22 cellular contexts compared by ENCODE assay signal in genomic region chr10:12538596-12538995, GRCh38.
"Had no signal": no experiment of that assay in that cellular context is flagged by ENCODE, and none has a peak within 500 bp of the region (broad histone marks: within the 10 kb centered on the region; RNA-seq: fewer than 3 reads in every experiment).

No MANE protein-coding gene starts in this region.

- H3K27ac Mint-ChIP-seq: activated naive CD8-positive, alpha-beta T cell treated with anti-CD3 and anti-CD28 coated beads, Interleukin-2, amount 50 U/mL, for 24 hours; stimulated activated naive CD8-positive, alpha-beta T cell treated with anti-CD3 and anti-CD28 coated beads, Interleukin-15, Interleukin-2, amounts not matched to agents 100 ng/mL and 50 ng/mL, for 24 hours; T-cell had no signal

- H3K9me3 Mint-ChIP-seq: activated naive CD8-positive, alpha-beta T cell treated with anti-CD3 and anti-CD28 coated beads, Interleukin-2, amount 50 U/mL, for 24 hours; stimulated activated naive CD8-positive, alpha-beta T cell treated with anti-CD3 and anti-CD28 coated beads, Interleukin-15, Interleukin-2, amounts not matched to agents 100 ng/mL and 50 ng/mL, for 24 hours; T-cell had no signal

- H3K4me3 Mint-ChIP-seq: activated naive CD8-positive, alpha-beta T cell treated with anti-CD3 and anti-CD28 coated beads, Interleukin-2, amount 50 U/mL, for 24 hours; natural killer cell treated with Interleukin-12 subunit alpha and Interleukin-12 subunit beta and Interleukin-15 and Interleukin-18, amount 100 ng/mL, for 72 hours; stimulated activated naive CD8-positive, alpha-beta T cell treated with anti-CD3 and anti-CD28 coated beads, Interleukin-15, Interleukin-2, amounts not matched to agents 100 ng/mL and 50 ng/mL, for 24 hours; T-cell had no signal

- H3K27me3 Mint-ChIP-seq: activated naive CD8-positive, alpha-beta T cell treated with anti-CD3 and anti-CD28 coated beads, Interleukin-2, amount 50 U/mL, for 24 hours; natural killer cell treated with Interleukin-12 subunit alpha and Interleukin-12 subunit beta and Interleukin-15 and Interleukin-18, amount 100 ng/mL, for 72 hours; stimulated activated naive CD8-positive, alpha-beta T cell treated with anti-CD3 and anti-CD28 coated beads, Interleukin-15, Interleukin-2, amounts not matched to agents 100 ng/mL and 50 ng/mL, for 24 hours; T-cell had no signal

- DNase-seq: activated CD4-positive, alpha-beta T cell treated with anti-CD3 and anti-CD28 coated beads for 4 hours; activated CD4-positive, alpha-beta T cell treated with anti-CD3 and anti-CD28 coated beads, Interleukin-2, amount 50 U/mL, for 48 hours; activated CD4-positive, CD25-positive, alpha-beta regulatory T cell; activated gamma-delta T cell; activated naive CD4-positive, alpha-beta T cell treated with anti-CD3 and anti-CD28 coated beads, Interleukin-2, amount 50 U/mL, for 16 hours; activated naive CD8-positive, alpha-beta T cell treated with anti-CD3 and anti-CD28 coated beads, Interleukin-2, amount 50 U/mL, for 24 hours; dermis blood vessel endothelial cell; effector CD8-positive, alpha-beta T cell; foreskin melanocyte; hippocampal formation; kidney glomerular epithelial cell; left ventricle myocardium inferior; mammary epithelial cell; midbrain; stimulated activated CD4-positive, alpha-beta T cell treated with anti-CD3 and anti-CD28 coated beads, Interleukin-4, amount 100 ng/mL, for 24 hours; T-cell; thyroid gland; upper lobe of right lung had no signal

- H3K36me3 Mint-ChIP-seq: natural killer cell treated with Interleukin-12 subunit alpha and Interleukin-12 subunit beta and Interleukin-15 and Interleukin-18, amount 100 ng/mL, for 72 hours had no signal

- ATAC-seq: activated naive CD8-positive, alpha-beta T cell treated with anti-CD3 and anti-CD28 coated beads, Interleukin-2, amount 50 U/mL, for 24 hours; body of pancreas; esophagus mucosa; natural killer cell treated with Interleukin-12 subunit alpha and Interleukin-12 subunit beta and Interleukin-15 and Interleukin-18, amount 100 ng/mL, for 72 hours; T-cell; upper lobe of right lung had no signal
